1 cellular context compared by ENCODE assay signal in genomic region chr20:64069614-64070243, GRCh38.
TF ChIP-seq lines count a peak whose summit lies in the region.

No MANE protein-coding gene starts in this region.

TF ChIP-seq in GM12891, 5 proteins besides CTCF, POLR2A, EP300 and RAD21:
- TF ChIP-seq SPI1 (IDR thresholded peaks at IDR 0.05; ENCODE audit: low read depth, low read length) (no peak), TAF1 (IDR thresholded peaks at IDR 0.05; ENCODE audit: low read depth, low read length) (no peak), POLR2AphosphoS5 (IDR thresholded peaks at IDR 0.05; ENCODE audit: low read depth, low read length) (no peak), PAX5 (IDR thresholded peaks at IDR 0.05; ENCODE audit: insufficient read depth, low read length, severe bottlenecking) (no peak), POU2F2 (IDR thresholded peaks at IDR 0.05; ENCODE audit: low read depth, low read length) (no peak)
